21 cellular contexts compared by ENCODE assay signal in genomic region chr20:47238780-47239769, GRCh38.
"Had no signal": no experiment of that assay in that cellular context is flagged by ENCODE, and none has a peak within 500 bp of the region (broad histone marks: within the 10 kb centered on the region; RNA-seq: fewer than 3 reads in every experiment).

No MANE protein-coding gene starts in this region.

- H3K4me1 ChIP-seq: foreskin keratinocyte, lower lobe of right lung had no signal

- H3K4me3 ChIP-seq: lower lobe of right lung, upper lobe of left lung had no signal

- H3K9me3 ChIP-seq: lower lobe of right lung, upper lobe of left lung had no signal

- ATAC-seq: activated CD4-positive, alpha-beta T cell treated with anti-CD3 and anti-CD28 coated beads for 36 hours; activated T-helper 17 cell treated with anti-CD3 and anti-CD28 coated beads, Interleukin-2, amount 50 U/mL, for 72 hours; foreskin keratinocyte; left lobe of liver; lower lobe of right lung; naive thymus-derived CD4-positive, alpha-beta T cell had no signal

- H3K27me3 Mint-ChIP-seq: activated B cell treated with CpG ODN at 0.5 μM for 24 hours; activated CD4-positive, alpha-beta T cell treated with anti-CD3 and anti-CD28 coated beads for 36 hours; activated naive CD8-positive, alpha-beta T cell; activated T-cell treated with anti-CD3 and anti-CD28 coated beads, Interleukin-2, amount 50 U/mL, for 24 hours; activated T-helper 17 cell treated with anti-CD3 and anti-CD28 coated beads, Interleukin-2, amount 50 U/mL, for 72 hours; naive thymus-derived CD4-positive, alpha-beta T cell had no signal

- DNase-seq: activated B cell treated with CpG ODN at 0.5 μM for 24 hours; activated CD4-positive, alpha-beta T cell treated with anti-CD3 and anti-CD28 coated beads for 36 hours; activated CD4-positive, alpha-beta T cell treated with anti-CD3 and anti-CD28 coated beads, Interleukin-2, amount 50 U/mL, for 4 hours; activated CD8-positive, alpha-beta memory T cell treated with anti-CD3 and anti-CD28 coated beads for 24 hours; activated CD8-positive, alpha-beta memory T cell treated with anti-CD3 and anti-CD28 coated beads, Interleukin-2, amount 50 U/mL, for 4 hours; activated T-cell treated with anti-CD3 and anti-CD28 coated beads, Interleukin-2, amount 50 U/mL, for 24 hours; foreskin keratinocyte; immature natural killer cell; lower lobe of right lung; mesendoderm; naive thymus-derived CD4-positive, alpha-beta T cell; retina; stimulated activated CD4-positive, alpha-beta T cell treated with anti-CD3 and anti-CD28 coated beads, Interleukin-2, amount 100 ng/mL, for 48 hours; stimulated activated CD8-positive, alpha-beta memory T cell treated with anti-CD3 and anti-CD28 coated beads, Interleukin-4, amount 100 ng/mL, for 48 hours; stimulated activated naive CD4-positive, alpha-beta T cell; T-helper 9 cell had no signal

- H3K4me1 Mint-ChIP-seq: activated B cell treated with CpG ODN at 0.5 μM for 24 hours; activated CD4-positive, alpha-beta T cell treated with anti-CD3 and anti-CD28 coated beads for 36 hours; activated T-helper 17 cell treated with anti-CD3 and anti-CD28 coated beads, Interleukin-2, amount 50 U/mL, for 72 hours had no signal

- H3K27ac Mint-ChIP-seq: activated B cell treated with CpG ODN at 0.5 μM for 24 hours; activated CD4-positive, alpha-beta T cell treated with anti-CD3 and anti-CD28 coated beads for 36 hours; activated naive CD8-positive, alpha-beta T cell; activated T-cell treated with anti-CD3 and anti-CD28 coated beads, Interleukin-2, amount 50 U/mL, for 24 hours had no signal

- H3K27ac ChIP-seq: foreskin keratinocyte, lower lobe of right lung, upper lobe of left lung had no signal

- FAIRE-seq: endometrium had no signal

- H3K4me3 Mint-ChIP-seq: activated B cell treated with CpG ODN at 0.5 μM for 24 hours; activated CD4-positive, alpha-beta T cell treated with anti-CD3 and anti-CD28 coated beads for 36 hours; activated naive CD8-positive, alpha-beta T cell; activated T-cell treated with anti-CD3 and anti-CD28 coated beads, Interleukin-2, amount 50 U/mL, for 24 hours; activated T-helper 17 cell treated with anti-CD3 and anti-CD28 coated beads, Interleukin-2, amount 50 U/mL, for 72 hours; immature natural killer cell; naive thymus-derived CD4-positive, alpha-beta T cell had no signal

- H3K27me3 ChIP-seq: foreskin keratinocyte, upper lobe of left lung had no signal

- H3K9me3 Mint-ChIP-seq: activated B cell treated with CpG ODN at 0.5 μM for 24 hours; activated T-cell treated with anti-CD3 and anti-CD28 coated beads, Interleukin-2, amount 50 U/mL, for 24 hours; activated T-helper 17 cell treated with anti-CD3 and anti-CD28 coated beads, Interleukin-2, amount 50 U/mL, for 72 hours; immature natural killer cell had no signal
